13 cellular contexts compared by ENCODE assay signal in the genomic region with DNA sequence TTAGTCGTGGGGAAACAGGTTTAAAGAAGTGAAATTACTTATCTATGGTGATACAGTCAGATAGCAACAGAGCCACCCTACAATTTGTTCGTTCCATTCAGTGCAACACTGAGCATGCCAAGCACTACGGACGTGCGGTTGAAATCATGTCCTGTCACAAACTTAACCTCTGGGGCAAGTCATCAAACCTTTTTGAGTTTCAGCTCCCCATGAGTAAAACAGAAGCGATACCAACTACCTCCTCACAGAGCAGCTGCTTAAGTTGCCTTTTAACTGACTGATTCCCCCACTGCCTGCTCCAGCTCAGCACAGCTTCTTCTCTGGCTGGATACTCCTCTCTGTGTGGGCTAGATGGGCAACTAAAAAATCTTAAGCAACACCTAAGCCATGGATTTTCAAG. TPM values are rescaled to one million over a fixed set of nuclear protein-coding genes. Genes with fewer than 3 reads are reported as not detected.
DNase-seq lines count a peak whose midpoint lies in the region; ATAC-seq, FAIRE-seq and TF ChIP-seq lines count a peak whose summit lies in the region.
"Had no signal": no experiment of that assay in that cellular context is flagged by ENCODE, and none has a peak within 500 bp of the region (broad histone marks: within the 10 kb centered on the region; RNA-seq: fewer than 3 reads in every experiment).

No MANE protein-coding gene starts in this region.

- H3K36me3 ChIP-seq in GM12878 (ENCODE audit: control insufficient read depth in 2 of 2, insufficient read depth in 2 of 2, low read length in 1 of 2) = no peaks in the 10 kb centered on the region; a peak in 1 of 4 replicates
- H3K36me3 ChIP-seq: esophagus squamous epithelium had no signal

- BruUV-seq in GM12878 (replicated peaks; lab: Mats Ljungman, UMichigan) = no TSS peak

- TF ChIP-seq RAD21 in GM12878 (IDR thresholded peaks at IDR 0.05; ENCODE audit: insufficient read depth, low read depth, low read length) = no peak

- CTCF ChIA-PET in GM12878 (lab: Yijun Ruan, JAX) = interaction anchor here (0.8 to 1.7 kb wide), 8 partner anchors 9 to 85 kb away, joined by 3 to 11 read pairs (median 3); no protein-coding TSS in a partner anchor

- H3K4me2 ChIP-seq in GM12878 (ENCODE audit: control insufficient read depth, insufficient read depth) = no peak overlapping the region; the same call in 1 of the 2 replicates

- peak; percentile 51 to 64; a peak in 3 of 4 replicates for TF ChIP-seq EP300 in GM12878 (IDR thresholded peaks at IDR 0.05; ENCODE audit: borderline replicate concordance in 1 of 2, control insufficient read depth in 1 of 2, low read depth in 2 of 2, low read length in 2 of 2)

- H3K4me3 ChIP-seq in GM12878 = peak overlapping the region; percentile 32; the same call in 1 of the 2 replicates
- H3K4me3 ChIP-seq: esophagus squamous epithelium, SK-N-MC had no signal

- no peak for FAIRE-seq in GM12878 (lab: Jason Lieb, UNC)
- FAIRE-seq: keratinocyte had no signal

- H3K27ac ChIP-seq in GM12878 (ENCODE audit: control insufficient read depth, insufficient read depth) = peak overlapping the region; percentile 63
- H3K27ac ChIP-seq: esophagus squamous epithelium, SK-N-MC had no signal

- no peak for TF ChIP-seq CTCF in GM12878 (IDR thresholded peaks at IDR 0.05 in 2 of 3, conservative IDR thresholded peaks at IDR 0.05 in 1 of 3; ENCODE audit: control insufficient read depth in 2 of 3, extremely low read depth in 1 of 3, insufficient read depth in 1 of 3, low read depth in 3 of 3, low read length in 3 of 3)

- H3K27me3 ChIP-seq in GM12878 (replicated peaks in 1 of 2; ENCODE audit: control insufficient read depth in 2 of 2, insufficient read depth in 2 of 2, low read length in 1 of 2) = no peaks in the 10 kb centered on the region
- H3K27me3 ChIP-seq: esophagus squamous epithelium had no signal

- no peak for TF ChIP-seq POLR2A in GM12878 (IDR thresholded peaks at IDR 0.05; ENCODE audit: low read depth, low read length)

- no peaks in the 10 kb centered on the region; the same call in 2 of the 3 replicates for H3K9me3 ChIP-seq in GM12878 (replicated peaks; ENCODE audit: control insufficient read depth, insufficient read depth, low read length)
- H3K9me3 ChIP-seq: esophagus squamous epithelium had no signal

- 23% methylated on average over 6 of the region's 6 CpGs for WGBS in GM12878 (ENCODE audit: insufficient coverage, insufficient replicate concordance, low lambda C conversion rate, missing lambda C conversion rate)

- peak overlapping the region; percentile 24 for H3K9ac ChIP-seq in GM12878 (ENCODE audit: control insufficient read depth, insufficient read depth, low read length)

- peak; percentile 87 for DNase-seq in GM12878 (ENCODE audit: low read depth, low spot score)
- DNase-seq in AML-193 (lab: John Stamatoyannopoulos, UW) = no peak
- DNase-seq in SHP77 treated with DMSO at 0.1 percent for 48 hours (lab: John Stamatoyannopoulos, UW) = no peak
- no peak for DNase-seq in activated CD4-positive, alpha-beta T cell treated with anti-CD3 and anti-CD28 coated beads, Interleukin-2, amount 50 U/mL, for 48 hours
- DNase-seq: COR-L47, esophagus squamous epithelium, NCI-H2227 treated with DMSO at 0.1 percent for 48 hours, substantia nigra had no signal

- SMC1A ChIA-PET in GM12878 (lab: Charles Lee; ENCODE audit: uncharacterized antibody, unreplicated experiment) = interaction anchor here (0.6 to 2.4 kb wide), 12 partner anchors 18 to 712 kb away, joined by 3 to 13 read pairs (median 4); no protein-coding TSS in a partner anchor

- ATAC-seq in GM18907 (IDR thresholded peaks at IDR 0.05; ENCODE audit: unreplicated experiment) = peak; percentile 88
- peak; percentile 79 for ATAC-seq in GM21528 (IDR thresholded peaks at IDR 0.05; ENCODE audit: low FRiP score, unreplicated experiment)
- peak; percentile 64 for ATAC-seq in HG03095 (IDR thresholded peaks at IDR 0.05; ENCODE audit: unreplicated experiment)
- peak; percentile 79 for ATAC-seq in GM12878

- intact Hi-C loops in GM12878 (cut with micrococcal nuclease; ENCODE audit: unreplicated experiment) = loop anchor here (1.0 to 10.0 kb wide), 5 partner anchors 30 to 589 kb away; no protein-coding TSS in a partner anchor

- H3K4me1 ChIP-seq in GM12878 (ENCODE audit: control insufficient read depth, insufficient read depth, low read length) = peaks cover 9% of the 10 kb centered on the region
- H3K4me1 ChIP-seq: esophagus squamous epithelium had no signal

- no peaks in the 10 kb centered on the region; the same call in 1 of the 2 replicates for H3K79me2 ChIP-seq in GM12878 (ENCODE audit: control insufficient read depth, insufficient read depth, low read length)

- POLR2A ChIA-PET in GM12878 (lab: Charles Lee) = interaction anchor here (1.0 to 1.6 kb wide), 4 partner anchors 17 to 28 kb away, joined by 4 to 7 read pairs (median 6); no protein-coding TSS in a partner anchor

- H2AFZ ChIP-seq in GM12878 (ENCODE audit: control insufficient read depth, low read depth, low read length) = no peak overlapping the region

- no peaks in the 10 kb centered on the region for H4K20me1 ChIP-seq in GM12878 (ENCODE audit: control insufficient read depth, insufficient read depth)

- RAD21 ChIA-PET in GM12878 (lab: Charles Lee; ENCODE audit: unreplicated experiment) = interaction anchor here (0.7 to 2.4 kb wide), 11 partner anchors 12 to 208 kb away, joined by 3 to 12 read pairs (median 4); a partner anchor contains a TSS

- in situ Hi-C loops in GM12878 (cut with MboI) = loop anchor here (10.0 to 25.0 kb wide), 2 partner anchors 201 to 781 kb away; a partner anchor contains a TSS

TF ChIP-seq in GM12878, 131 proteins besides CTCF, POLR2A, EP300 and RAD21 (continues in another document):
- TF ChIP-seq TCF3 (IDR thresholded peaks at IDR 0.05; ENCODE audit: borderline replicate concordance, insufficient read depth, low read depth, low read length) (0 out of 2 replicates have a peak, but pooled peaks have one; percentile 18), JUNB (IDR thresholded peaks at IDR 0.05) (peak; percentile 51), ZNF384 (IDR thresholded peaks at IDR 0.05; ENCODE audit: borderline replicate concordance, low read depth, low read length) (no peak), FOXM1 (IDR thresholded peaks at IDR 0.05; ENCODE audit: low read depth, low read length) (peak; percentile 44; the same call in 1 of the 2 replicates), BMI1 (IDR thresholded peaks at IDR 0.05; ENCODE audit: borderline replicate concordance) (no peak), NBN (IDR thresholded peaks at IDR 0.05) (no peak), IRF4 (IDR thresholded peaks at IDR 0.05; ENCODE audit: low read depth, low read length) (peak; percentile 46; the same call in 1 of the 2 replicates), TCF12 (IDR thresholded peaks at IDR 0.05; ENCODE audit: low read depth, low read length) (peak; percentile 67), MTA3 (IDR thresholded peaks at IDR 0.05; ENCODE audit: borderline replicate concordance, low read length) (no peak), HDAC2 (IDR thresholded peaks at IDR 0.05) (no peak), POLR2AphosphoS5 (IDR thresholded peaks at IDR 0.05; ENCODE audit: low read length) (peak; percentile 59), SREBF1 (IDR thresholded peaks at IDR 0.05; ENCODE audit: low read length) (no peak), NFYA (IDR thresholded peaks at IDR 0.05; ENCODE audit: borderline replicate concordance, low read depth, low read length) (no peak)
- TF ChIP-seq, protein P1, sequence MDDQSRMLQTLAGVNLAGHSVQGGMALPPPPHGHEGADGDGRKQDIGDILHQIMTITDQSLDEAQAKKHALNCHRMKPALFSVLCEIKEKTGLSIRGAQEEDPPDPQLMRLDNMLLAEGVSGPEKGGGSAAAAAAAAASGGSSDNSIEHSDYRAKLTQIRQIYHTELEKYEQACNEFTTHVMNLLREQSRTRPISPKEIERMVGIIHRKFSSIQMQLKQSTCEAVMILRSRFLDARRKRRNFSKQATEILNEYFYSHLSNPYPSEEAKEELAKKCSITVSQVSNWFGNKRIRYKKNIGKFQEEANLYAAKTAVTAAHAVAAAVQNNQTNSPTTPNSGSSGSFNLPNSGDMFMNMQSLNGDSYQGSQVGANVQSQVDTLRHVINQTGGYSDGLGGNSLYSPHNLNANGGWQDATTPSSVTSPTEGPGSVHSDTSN (IDR thresholded peaks at IDR 0.05; ENCODE audit: insufficient replicate concordance, low read depth, low read length) = no peak

RNA-seq across cellular contexts. Expression of a gene that starts 36.0 kb away (rescaled TPM):
- total RNA-seq in GM12878 (2013; cell fraction: nucleolus; rRNA removed) = 11.0 and 13.1 TPM in 2 replicates
- total RNA-seq in GM12878 (2014; rRNA removed) (0.62 and 0.87 TPM in 2 replicates), GM12878 (2014; rRNA removed; fragmentation: Illumina TruSeq; extraction: Trizol) (0.76 and 0.78 TPM in 2 replicates), GM12878 (2021) (0.38 and 0.43 TPM in 2 replicates)
- not detected for polyA plus RNA-seq in GM12878 (2011; ENCODE audit: low read depth)
- polyA plus RNA-seq in GM12878 (2011; rRNA removed) (3.9 and 4.0 TPM in 2 replicates), GM12878 (2014; fragmentation: Illumina TruSeq; extraction: Trizol) (0.44 and 0.78 TPM in 2 replicates), GM12878 (2014; fragmentation: Nextera tagmentation; extraction: Ambion mirVana) (1 to 10 TPM in 1 of 2 experiments, under 1 TPM in 1; 0.80 to 1.5 TPM), GM12878 (2014; rRNA removed) (0.44 TPM in 2 replicates), GM12878 (2016; fragmentation: Nextera tagmentation; extraction: Ambion mirVana) (1 to 10 TPM in 1 of 2 experiments, under 1 TPM in 1; 0.82 to 1.0 TPM)
- polyA plus RNA-seq in GM12878 (2011; cell fraction: cytosol; rRNA removed) = 2.7 and 2.8 TPM in 2 replicates
- polyA plus RNA-seq in GM12878 (2011; cell fraction: nucleus; rRNA removed) = 2.4 and 2.5 TPM in 2 replicates
- 0.27 and 0.41 TPM in 2 replicates for polyA plus RNA-seq in GM12878 (2012)
- 5.3 and 8.6 TPM in 2 replicates for polyA minus RNA-seq in GM12878 (2011; rRNA and poly(A)+ RNA removed)
- 0.80 and 1.5 TPM in 2 replicates for polyA minus RNA-seq in GM12878 (2011; cell fraction: cytosol; rRNA and poly(A)+ RNA removed)
- 4.7 and 6.0 TPM in 2 replicates for polyA minus RNA-seq in GM12878 (2011; cell fraction: nucleus; rRNA and poly(A)+ RNA removed)
- polyA plus RNA-seq: keratinocyte had no signal
